ENCODE assay signal across 10 cellular contexts in the genomic region with DNA sequence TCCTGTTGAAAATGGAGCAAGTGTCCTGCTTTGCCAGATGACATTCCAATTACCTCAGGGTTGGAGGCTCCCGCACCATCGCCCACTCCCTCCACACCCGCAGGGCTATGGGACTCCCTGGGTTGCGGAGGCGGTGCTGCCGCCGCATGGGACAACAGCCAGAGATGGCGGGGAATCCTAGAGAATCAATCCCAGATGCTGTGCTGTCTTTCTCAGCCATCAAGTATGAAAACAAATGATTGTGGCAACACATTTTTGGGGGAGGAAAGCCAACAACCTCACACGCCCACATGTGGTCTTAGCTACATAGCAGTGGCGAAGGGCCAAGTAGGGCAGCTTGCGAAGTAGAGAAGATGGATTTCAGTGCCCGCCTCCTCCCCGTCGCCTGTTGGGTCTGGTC. TPM values are rescaled to one million over a fixed set of nuclear protein-coding genes. Genes with fewer than 3 reads are reported as not detected.
A peak's percentile ranks its signal among the peaks of the same experiment; 100 is the strongest.
DNase-seq lines count a peak whose midpoint lies in the region; ATAC-seq and TF ChIP-seq lines count a peak whose summit lies in the region.
"Had no signal": no experiment of that assay in that cellular context is flagged by ENCODE, and none has a peak within 500 bp of the region (broad histone marks: within the 10 kb centered on the region; RNA-seq: fewer than 3 reads in every experiment).

No MANE protein-coding gene starts in this region.

- H3K4me1 ChIP-seq in heart right ventricle (peaks cover 0 to 9% (median 0%) of the 10 kb centered on the region in 9 donors), tibial artery (peaks cover 0 to 9% (median 2%) of the 10 kb centered on the region in 4 donors)

- H3K36me3 ChIP-seq in heart right ventricle (no peaks in the 10 kb centered on the region), tibial artery (no peaks in the 10 kb centered on the region)

- H3K9me3 ChIP-seq in heart right ventricle (no peaks in the 10 kb centered on the region), tibial artery (no peaks in the 10 kb centered on the region)

- H3K4me1 Mint-ChIP-seq in activated naive CD8-positive, alpha-beta T cell treated with anti-CD3 and anti-CD28 coated beads for 36 hours = peaks cover 12% of the 10 kb centered on the region

- no peak overlapping the region for H3K27ac Mint-ChIP-seq in activated naive CD8-positive, alpha-beta T cell treated with anti-CD3 and anti-CD28 coated beads for 36 hours

- no peaks in the 10 kb centered on the region for H3K9me3 Mint-ChIP-seq in activated naive CD8-positive, alpha-beta T cell treated with anti-CD3 and anti-CD28 coated beads for 36 hours

- H3K4me3 Mint-ChIP-seq in activated naive CD8-positive, alpha-beta T cell treated with anti-CD3 and anti-CD28 coated beads for 36 hours = no peak overlapping the region

- ATAC-seq in Right ventricle myocardium inferior = peak; percentile 54
- ATAC-seq in heart right ventricle = peak in 6 of 8 donors; percentile 41 to 92 (median 74)
- no peak for ATAC-seq in HG03442 (IDR thresholded peaks at IDR 0.05; ENCODE audit: unreplicated experiment)
- no peak for ATAC-seq in HG02642 (IDR thresholded peaks at IDR 0.05; ENCODE audit: poor library complexity, unreplicated experiment)

- H3K4me3 ChIP-seq in heart right ventricle = no peak overlapping the region
- peak overlapping the region; percentile 7 to 40 for H3K4me3 ChIP-seq in tibial artery

- H3K27me3 Mint-ChIP-seq in activated naive CD8-positive, alpha-beta T cell treated with anti-CD3 and anti-CD28 coated beads for 36 hours = peaks cover 19% of the 10 kb centered on the region

- no peaks in the 10 kb centered on the region for H3K27me3 ChIP-seq in heart right ventricle
- no peaks in the 10 kb centered on the region for H3K27me3 ChIP-seq in tibial artery

- H3K27ac ChIP-seq in heart right ventricle (no peak overlapping the region), tibial artery (no peak overlapping the region)
- H3K27ac ChIP-seq: C4-2B had no signal

- no peak for TF ChIP-seq CTCF in heart right ventricle (IDR thresholded peaks at IDR 0.05)
- no peak for TF ChIP-seq CTCF in tibial artery (IDR thresholded peaks at IDR 0.05)

- DNase-seq in Right ventricle myocardium inferior (ENCODE audit: missing footprints) = no peak
- DNase-seq in cardiac septum (ENCODE audit: low spot score) = no peak
- peak; percentile 26 for DNase-seq in activated naive CD8-positive, alpha-beta T cell treated with anti-CD3 and anti-CD28 coated beads for 36 hours
- peak in 1 of 2 donors; percentile 23 for DNase-seq in heart right ventricle
- DNase-seq in tibial artery = peak; percentile 65 to 70
- no peak for DNase-seq in stimulated activated CD4-positive, alpha-beta T cell treated with anti-CD3 and anti-CD28 coated beads, Interleukin-12 subunit alpha, Interleukin-12 subunit beta, amount 100 ng/mL, for 4 hours
- DNase-seq: NCI-H187 treated with DMSO at 0.1 percent for 48 hours had no signal

- intact Hi-C loops in Right ventricle myocardium inferior (cut with DNase I) (no loop called here), cardiac septum (cut with DNase I) (no loop called here), heart right ventricle (cut with DNase I) (no loop called here), tibial artery (cut with DNase I; ENCODE audit: low total_unique reads) (no loop called here)

- H3K36me3 Mint-ChIP-seq in activated naive CD8-positive, alpha-beta T cell treated with anti-CD3 and anti-CD28 coated beads for 36 hours = no peaks in the 10 kb centered on the region

- 70 to 75% methylated on average over 14 of the region's 14 CpGs for WGBS in heart right ventricle, 2 donors

RNA-seq across cellular contexts. Expression of a gene that starts 46.7 kb away (rescaled TPM):
- total RNA-seq in Right ventricle myocardium inferior (not detected), cardiac septum (1.3 TPM), heart right ventricle (1 to 10 TPM in 4 of 10 donors, under 1 TPM in 3, not detected in 3; 0.21 to 1.6 (median 1.3) TPM)
- total RNA-seq in activated naive CD8-positive, alpha-beta T cell treated with anti-CD3 and anti-CD28 coated beads for 36 hours = not detected
- polyA plus RNA-seq in heart right ventricle = under 1 TPM; 0.06 to 0.22 TPM

Comparison
In these comparisons a context has a peak if more than half of its experiments do, and no peak if none do; other contexts are left out.
1. ATAC-seq: peak in Right ventricle myocardium inferior (single experiment) and heart right ventricle (6 of 8); none in HG03442 (single experiment) and HG02642 (single experiment).
2. DNase-seq: peak in activated naive CD8-positive, alpha-beta T cell treated with anti-CD3 and anti-CD28 coated beads for 36 hours (single experiment) and tibial artery (2 of 2); none in Right ventricle myocardium inferior (single experiment), cardiac septum (single experiment) and stimulated activated CD4-positive, alpha-beta T cell treated with anti-CD3 and anti-CD28 coated beads, Interleukin-12 subunit alpha, Interleukin-12 subunit beta, amount 100 ng/mL, for 4 hours (single experiment).
3. H3K4me3 ChIP-seq: peak in tibial artery (2 of 2); none in heart right ventricle (0 of 10).